Comparison of ENCODE assay signal across 8 cellular contexts in genomic region chr11:64868904-64869570, GRCh38. TPM values are rescaled to one million over a fixed set of nuclear protein-coding genes. Genes with fewer than 3 reads are reported as not detected.
DNase-seq lines count a peak whose midpoint lies in the region; ATAC-seq, FAIRE-seq and TF ChIP-seq lines count a peak whose summit lies in the region.

No MANE protein-coding gene starts in this region.

- no peaks in the 10 kb centered on the region for H3K9me3 Mint-ChIP-seq in CD4-positive, alpha-beta memory T cell

- intact Hi-C loops in CD4-positive, alpha-beta memory T cell (cut with micrococcal nuclease): loop anchor here (1.0 kb wide), 2 partner anchors 9 to 10 kb away; partner anchors contain the start of gene EHD1

- ATAC-seq in GM19452 (IDR thresholded peaks at IDR 0.05; ENCODE audit: unreplicated experiment): no peak

- peaks cover 97% of the 10 kb centered on the region for H3K4me1 ChIP-seq in CD4-positive, alpha-beta memory T cell (ENCODE audit: insufficient read depth, low read length)
- peaks cover 82% of the 10 kb centered on the region for H3K4me1 ChIP-seq in muscle layer of colon (ENCODE audit: insufficient read depth, low read length)

- H3K4me1 Mint-ChIP-seq in CD4-positive, alpha-beta memory T cell: peaks cover 57 to 91% (median 77%) of the 10 kb centered on the region in 4 donors

- H3K36me3 Mint-ChIP-seq in CD4-positive, alpha-beta memory T cell: peaks cover 39 to 64% of the 10 kb centered on the region in 2 donors

- no peaks in the 10 kb centered on the region for H3K27me3 ChIP-seq in CD4-positive, alpha-beta memory T cell (ENCODE audit: insufficient read depth, low read length)
- no peaks in the 10 kb centered on the region for H3K27me3 ChIP-seq in bronchial epithelial cell (ENCODE audit: control insufficient read depth, insufficient read depth, low read length)
- H3K27me3 ChIP-seq in muscle layer of colon (ENCODE audit: control insufficient read depth in 1 of 2, insufficient read depth in 2 of 2, low read length in 2 of 2): no peaks in the 10 kb centered on the region

- TF ChIP-seq CTCF in bronchial epithelial cell (IDR thresholded peaks at IDR 0.05; ENCODE audit: insufficient read depth, low read length, severe bottlenecking) (no peak), GM20000 (IDR thresholded peaks at IDR 0.05; ENCODE audit: extremely low read depth, missing control alignments) (no peak)

- H3K36me3 ChIP-seq in CD4-positive, alpha-beta memory T cell (ENCODE audit: insufficient read depth, low read length): peaks cover 32% of the 10 kb centered on the region
- peaks cover 13% of the 10 kb centered on the region for H3K36me3 ChIP-seq in bronchial epithelial cell (ENCODE audit: control insufficient read depth, insufficient read depth, low read length)
- H3K36me3 ChIP-seq in muscle layer of colon (ENCODE audit: insufficient read depth, low read length): peaks cover 36% of the 10 kb centered on the region

- CTCF ChIA-PET in CD4-positive, alpha-beta memory T cell (lab: Charles Lee; ENCODE audit: partially characterized antibody): interaction anchor here (0.6 to 29.7 kb wide), 6 partner anchors 7 to 335 kb away, joined by 3 to 1245 read pairs (median 43); partner anchors contain the start of genes CDC42BPG and EHD1

- peak in 2 of 5 donors; percentile 37 to 72 for DNase-seq in CD4-positive, alpha-beta memory T cell
- peak; percentile 100 for DNase-seq in NCI-H226
- peak; percentile 92 for DNase-seq in bronchial epithelial cell (ENCODE audit: low read depth)
- no peak for DNase-seq in GM20000 (ENCODE audit: low spot score)
- no peak for DNase-seq in NCI-H2171 treated with DMSO at 0.1 percent for 48 hours (lab: John Stamatoyannopoulos, UW)
- no peak for DNase-seq in NCI-H2171 (lab: John Stamatoyannopoulos, UW)

- POLR2A ChIA-PET in CD4-positive, alpha-beta memory T cell (lab: Charles Lee; ENCODE audit: partially characterized antibody): interaction anchor here (0.8 to 28.8 kb wide), 7 partner anchors 17 to 117 kb away, joined by 3 to 2105 read pairs (median 5); partner anchors contain the start of genes CDC42BPG, EHD1, PPP2R5B and SF1

- peak overlapping the region; percentile 76 to 92 (median 82) for H3K4me3 Mint-ChIP-seq in CD4-positive, alpha-beta memory T cell

- peak overlapping the region; percentile 85 to 99 (median 94) for H3K27ac Mint-ChIP-seq in CD4-positive, alpha-beta memory T cell

- FAIRE-seq in bronchial epithelial cell (lab: Jason Lieb, UNC): no peak

- peak overlapping the region; percentile 74 for H3K9ac ChIP-seq in muscle layer of colon (ENCODE audit: low read length)

- no peaks in the 10 kb centered on the region for H3K9me3 ChIP-seq in CD4-positive, alpha-beta memory T cell (ENCODE audit: control insufficient read depth in 1 of 2, low read length in 2 of 2)
- no peaks in the 10 kb centered on the region for H3K9me3 ChIP-seq in muscle layer of colon (ENCODE audit: low read length)

- H3K27ac ChIP-seq in CD4-positive, alpha-beta memory T cell (ENCODE audit: low read depth, low read length): peak overlapping the region; percentile 65
- peak overlapping the region; percentile 96 for H3K27ac ChIP-seq in muscle layer of colon (ENCODE audit: low read depth, low read length)

- H3K4me3 ChIP-seq in CD4-positive, alpha-beta memory T cell (ENCODE audit: low read length in 2 of 2): peak overlapping the region; percentile 51 to 58
- H3K4me3 ChIP-seq in bronchial epithelial cell (ENCODE audit: low read depth, low read length): no peak overlapping the region
- H3K4me3 ChIP-seq in muscle layer of colon (ENCODE audit: low read depth in 1 of 2, low read length in 2 of 2): peak overlapping the region in 1 of 2 donors; percentile 34

- no peaks in the 10 kb centered on the region for H3K27me3 Mint-ChIP-seq in CD4-positive, alpha-beta memory T cell

RNA-seq across cellular contexts. Expression of gene EHD1, which starts 9.4 kb away (rescaled TPM):
- total RNA-seq in CD4-positive, alpha-beta memory T cell: 100 to 1,000 TPM; 268 to 279 TPM
- 100 to 1,000 TPM; 125 to 200 TPM for polyA plus RNA-seq in CD4-positive, alpha-beta memory T cell
- total RNA-seq in bronchial epithelial cell: 32.9 and 40.7 TPM in 2 replicates

RNA-seq across cellular contexts. Expression of gene CDC42BPG, which starts 24.6 kb away (rescaled TPM):
- total RNA-seq in CD4-positive, alpha-beta memory T cell: 1 to 10 TPM; 6.2 to 9.0 TPM
- under 1 TPM in 1 of 2 donors, not detected in 1; 0.62 TPM for polyA plus RNA-seq in CD4-positive, alpha-beta memory T cell
- total RNA-seq in bronchial epithelial cell: 16.6 and 23.0 TPM in 2 replicates

RNA-seq across cellular contexts. Expression of gene ATG2A, which starts 48.0 kb away (rescaled TPM):
- 10 to 100 TPM; 45.7 to 47.3 TPM for total RNA-seq in CD4-positive, alpha-beta memory T cell
- polyA plus RNA-seq in CD4-positive, alpha-beta memory T cell: 1 to 10 TPM; 4.1 to 6.3 TPM
- 6.1 and 7.8 TPM in 2 replicates for total RNA-seq in bronchial epithelial cell

RNA-seq across cellular contexts. Expression of gene PPP2R5B, which starts 55.5 kb away (rescaled TPM):
- 10 to 100 TPM; 14.0 to 15.8 TPM for total RNA-seq in CD4-positive, alpha-beta memory T cell
- 1 to 10 TPM; 5.6 to 8.8 TPM for polyA plus RNA-seq in CD4-positive, alpha-beta memory T cell
- 8.2 and 14.3 TPM in 2 replicates for total RNA-seq in bronchial epithelial cell

RNA-seq across cellular contexts. Expression of gene MEN1, which starts 58.7 kb away (rescaled TPM):
- total RNA-seq in CD4-positive, alpha-beta memory T cell: 10 to 100 TPM; 41.3 to 42.7 TPM
- 10 to 100 TPM; 22.4 to 42.1 TPM for polyA plus RNA-seq in CD4-positive, alpha-beta memory T cell
- total RNA-seq in bronchial epithelial cell: 5.5 and 8.3 TPM in 2 replicates

Comparison
In these comparisons a context has a peak if more than half of its experiments do, and no peak if none do; other contexts are left out.
1. DNase-seq: peak in NCI-H226 (single experiment) and bronchial epithelial cell (single experiment); none in GM20000 (single experiment), NCI-H2171 treated with DMSO at 0.1 percent for 48 hours (single experiment) and NCI-H2171 (single experiment).